In genomic region chr12:25977047-25977446, GRCh38 we compare ENCODE assay signal across 1 cellular context.
TF ChIP-seq lines count a peak whose summit lies in the region.

No MANE protein-coding gene starts in this region.

TF ChIP-seq in HEK293, 187 proteins besides CTCF, POLR2A, EP300 and RAD21 (continued from another document):
- peak; percentile 49; the same call in 1 of the 2 replicates for TF ChIP-seq SP7 (tag by site-specific recombination; IDR thresholded peaks at IDR 0.05)
- no peak for TF ChIP-seq ZNF830 (tag by site-specific recombination; IDR thresholded peaks at IDR 0.05; ENCODE audit: low read depth)
- TF ChIP-seq ZNF366 (tag by site-specific recombination; conservative IDR thresholded peaks at IDR 0.05), result 0 out of 2 replicates have a peak, but pooled peaks have one; percentile 21
- peak; percentile 81 for TF ChIP-seq ZNF449 (tag by site-specific recombination; IDR thresholded peaks at IDR 0.05)
- TF ChIP-seq ZNF600 (tag by site-specific recombination; IDR thresholded peaks at IDR 0.05), result peak; percentile 92
